ENCODE assay signal across 8 cellular contexts in genomic region chrX:53445977-53446376, GRCh38. TPM values are rescaled to one million over a fixed set of nuclear protein-coding genes. Genes with fewer than 3 reads are reported as not detected.
A peak's percentile ranks its signal among the peaks of the same experiment; 100 is the strongest.
DNase-seq lines count a peak whose midpoint lies in the region; ATAC-seq and TF ChIP-seq lines count a peak whose summit lies in the region.

No MANE protein-coding gene starts in this region.

- TF ChIP-seq POLR2A in NB4 (IDR thresholded peaks at IDR 0.05; ENCODE audit: extremely low read depth, insufficient read length), result no peak

- no peak overlapping the region for H3K4me3 ChIP-seq in NB4 (ENCODE audit: low read depth, low read length)
- H3K4me3 ChIP-seq in epithelial cell of proximal tubule (ENCODE audit: low read depth, low read length), result no peak overlapping the region

- DNase-seq in SIG-M5 treated with dmso at 0.1 percent for 504 hours (lab: John Stamatoyannopoulos, UW; ENCODE audit: unreplicated experiment) (peak; percentile 36), SIG-M5 (lab: John Stamatoyannopoulos, UW) (no peak), NB4 (ENCODE audit: low read depth) (peak; percentile 70), epithelial cell of proximal tubule (ENCODE audit: low read depth) (no peak), pons (ENCODE audit: low spot score) (peak; percentile 24)
- DNase-seq in activated CD4-positive, alpha-beta T cell treated with anti-CD3 and anti-CD28 coated beads for 48 hours, result peak; percentile 59

- ATAC-seq in HG02938 (IDR thresholded peaks at IDR 0.05; ENCODE audit: unreplicated experiment) (no peak), GM18907 (IDR thresholded peaks at IDR 0.05; ENCODE audit: unreplicated experiment) (no peak)

- TF ChIP-seq CTCF in NB4 (IDR thresholded peaks at IDR 0.05; ENCODE audit: low read depth, low read length) (peak; percentile 77), epithelial cell of proximal tubule (conservative IDR thresholded peaks at IDR 0.05; ENCODE audit: low read depth, low read length) (peak; percentile 68)

RNA-seq across cellular contexts. Expression of gene HSD17B10, which starts 11.8 kb away (rescaled TPM):
- total RNA-seq in epithelial cell of proximal tubule, result 99.2 and 102 TPM in 2 replicates

RNA-seq across cellular contexts. Expression of gene RIBC1, which starts 23.3 kb away (rescaled TPM):
- total RNA-seq in epithelial cell of proximal tubule, result 0.07 and 0.92 TPM in 2 replicates

RNA-seq across cellular contexts. Expression of gene SMC1A, which starts 23.5 kb away (rescaled TPM):
- total RNA-seq in epithelial cell of proximal tubule, result 40.0 and 45.1 TPM in 2 replicates

Comparison
In these comparisons a context has a peak if more than half of its experiments do, and no peak if none do; other contexts are left out.
1. DNase-seq: peak in SIG-M5 treated with dmso at 0.1 percent for 504 hours (single experiment), NB4 (single experiment), activated CD4-positive, alpha-beta T cell treated with anti-CD3 and anti-CD28 coated beads for 48 hours (single experiment) and pons (single experiment); none in SIG-M5 (single experiment) and epithelial cell of proximal tubule (single experiment).